In the genomic region with DNA sequence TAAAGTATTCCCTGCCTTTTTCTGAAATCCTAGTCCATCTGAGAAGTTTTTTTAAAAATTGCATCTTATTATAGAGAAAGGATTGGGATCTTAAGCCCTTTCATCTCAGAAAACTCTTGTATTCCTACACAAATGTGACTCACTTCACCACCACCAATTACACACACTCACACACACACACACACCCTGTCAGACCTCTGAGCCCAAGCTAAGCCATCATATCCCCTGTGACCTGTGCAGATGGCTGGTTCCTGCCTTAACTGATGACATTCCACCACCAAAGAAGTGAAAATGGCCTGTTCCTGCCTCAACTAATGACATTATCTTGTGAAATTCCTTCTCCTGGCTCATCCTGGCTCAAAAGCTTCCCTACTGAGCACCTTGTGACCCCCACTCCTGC, we compare ENCODE assay signal across 14 cellular contexts.
DNase-seq lines count a peak whose midpoint lies in the region; ATAC-seq and TF ChIP-seq lines count a peak whose summit lies in the region.
"Had no signal": no experiment of that assay in that cellular context is flagged by ENCODE, and none has a peak within 500 bp of the region (broad histone marks: within the 10 kb centered on the region; RNA-seq: fewer than 3 reads in every experiment).

No MANE protein-coding gene starts in this region.

- H3F3A ChIP-seq in GM23338 (replicated peaks; ENCODE audit: low read depth): no peaks in the 10 kb centered on the region

- H3K36me3 ChIP-seq in GM23338 (ENCODE audit: insufficient read depth): no peaks in the 10 kb centered on the region
- H3K36me3 ChIP-seq in trophoblast cell (ENCODE audit: control insufficient read depth in 1 of 2, insufficient read depth in 2 of 2, low read length in 2 of 2): no peaks in the 10 kb centered on the region
- no peaks in the 10 kb centered on the region for H3K36me3 ChIP-seq in H7 (replicated peaks; ENCODE audit: control insufficient read depth, insufficient read depth, low read length)

- H3K4me3 Mint-ChIP-seq in GM23338: no peak overlapping the region
- H3K4me3 Mint-ChIP-seq: B cell; CD8-positive, alpha-beta T cell had no signal

- peaks cover 6% of the 10 kb centered on the region for H3K4me1 Mint-ChIP-seq in GM23338
- H3K4me1 Mint-ChIP-seq: B cell had no signal

- no peak overlapping the region for H2AK5ac ChIP-seq in trophoblast cell (ENCODE audit: low read length)

- peak overlapping the region; percentile 50 for H4K8ac ChIP-seq in trophoblast cell (ENCODE audit: low read depth, low read length)

- no peak overlapping the region for H2BK12ac ChIP-seq in trophoblast cell (ENCODE audit: low read length)

- H3K79me2 ChIP-seq in GM23338 (replicated peaks; ENCODE audit: insufficient read depth) (no peaks in the 10 kb centered on the region), trophoblast cell (ENCODE audit: control insufficient read depth, insufficient read depth, low read length, poor library complexity) (no peaks in the 10 kb centered on the region)

- H3K9me3 ChIP-seq in trophoblast cell (ENCODE audit: insufficient read depth, low read depth, low read length): no peaks in the 10 kb centered on the region

- TF ChIP-seq CTCF in GM23338 (conservative IDR thresholded peaks at IDR 0.05; ENCODE audit: low read depth in 2 of 2): no peak
- no peak for TF ChIP-seq CTCF in fibroblast of mammary gland (conservative IDR thresholded peaks at IDR 0.05; ENCODE audit: control insufficient read depth, insufficient read depth, low read depth, low read length)

- no peaks in the 10 kb centered on the region for H3K79me1 ChIP-seq in trophoblast cell (ENCODE audit: low read length)

- no peak overlapping the region for H3K23ac ChIP-seq in trophoblast cell (ENCODE audit: low read length)

- H3K18ac ChIP-seq in trophoblast cell (ENCODE audit: low read length): no peak overlapping the region

- H2BK5ac ChIP-seq in trophoblast cell (ENCODE audit: low read depth, low read length, poor library complexity): peak overlapping the region; percentile 59

- H3K4me1 ChIP-seq in GM23338 (ENCODE audit: insufficient read depth): no peaks in the 10 kb centered on the region
- H3K4me1 ChIP-seq in trophoblast cell (ENCODE audit: control insufficient read depth in 1 of 2, insufficient read depth in 2 of 2, low read length in 2 of 2): peaks cover 0 to 6% of the 10 kb centered on the region in 2 experiments

- no peak overlapping the region for H4K12ac ChIP-seq in trophoblast cell (ENCODE audit: low read depth, low read length)

- H4K91ac ChIP-seq in trophoblast cell (ENCODE audit: low read depth, low read length): no peak overlapping the region

- H3K9ac ChIP-seq in trophoblast cell (ENCODE audit: low read length): no peak overlapping the region
- H3K9ac ChIP-seq: KMS-11 had no signal

- no peak for ATAC-seq in GM23338
- ATAC-seq: CD8-positive, alpha-beta T cell had no signal

- H2BK120ac ChIP-seq in trophoblast cell (ENCODE audit: insufficient read depth, low read length, poor library complexity): no peak overlapping the region

- H2AFZ ChIP-seq in GM23338: peak overlapping the region; percentile 74; the same call in 1 of the 2 replicates
- no peak overlapping the region for H2AFZ ChIP-seq in trophoblast cell (ENCODE audit: insufficient read depth, low read length, poor library complexity)

- no peak overlapping the region for H3K4me3 ChIP-seq in GM23338
- H3K4me3 ChIP-seq in fibroblast of mammary gland (ENCODE audit: control insufficient read depth, low read depth, low read length): no peak overlapping the region
- no peak overlapping the region for H3K4me3 ChIP-seq in trophoblast cell (ENCODE audit: low read depth, low read length)
- no peak overlapping the region for H3K4me3 ChIP-seq in H7 (ENCODE audit: insufficient read depth, low read depth, low read length)

- H3K36me3 Mint-ChIP-seq in GM23338 (ENCODE audit: low read depth): peaks cover 3% of the 10 kb centered on the region; the same call in 1 of the 3 replicates
- H3K36me3 Mint-ChIP-seq: CD8-positive, alpha-beta T cell had no signal

- H3K27ac ChIP-seq in GM23338 (ENCODE audit: low read depth) (no peak overlapping the region), trophoblast cell (ENCODE audit: low read depth, low read length) (no peak overlapping the region)
- H3K27ac ChIP-seq: KMS-11 had no signal

- H4K20me1 ChIP-seq in GM23338 (replicated peaks; ENCODE audit: insufficient read depth): no peaks in the 10 kb centered on the region

- H3K27me3 ChIP-seq in GM23338 (ENCODE audit: insufficient read depth) (no peaks in the 10 kb centered on the region), trophoblast cell (ENCODE audit: insufficient read depth, low read length) (no peaks in the 10 kb centered on the region), H7 (ENCODE audit: control insufficient read depth, insufficient read depth, low read length) (no peaks in the 10 kb centered on the region)

- peaks cover 6% of the 10 kb centered on the region for H3K27me3 Mint-ChIP-seq in GM23338 (ENCODE audit: insufficient read depth, low read depth, poor library complexity)
- H3K27me3 Mint-ChIP-seq: B cell had no signal

- DNase-seq in GM23338 (ENCODE audit: low spot score): no peak
- DNase-seq in NCI-H226: peak; percentile 14
- peak; percentile 2 for DNase-seq in fibroblast of mammary gland (ENCODE audit: low read depth)
- DNase-seq in trophoblast cell: no peak
- DNase-seq in DMS79 treated with DMSO at 0.1 percent for 48 hours (lab: John Stamatoyannopoulos, UW): no peak
- DNase-seq in KG1 (lab: John Stamatoyannopoulos, UW): no peak
- DNase-seq in H7: no peak
- DNase-seq: CD8-positive, alpha-beta T cell; MM.1S; NCI-H1105 treated with DMSO at 0.1 percent for 48 hours; NCI-H187; SHP77 treated with DMSO at 0.1 percent for 48 hours had no signal

- no peak overlapping the region for H3K14ac ChIP-seq in trophoblast cell (ENCODE audit: low read length)

- H3K4me2 ChIP-seq in GM23338: no peak overlapping the region
- H3K4me2 ChIP-seq in trophoblast cell (ENCODE audit: low read length): no peak overlapping the region
- H3K4me2 ChIP-seq: KMS-11 had no signal

- peak overlapping the region; percentile 4; the same call in 1 of the 2 replicates for H3K27ac Mint-ChIP-seq in GM23338
- H3K27ac Mint-ChIP-seq: B cell; CD8-positive, alpha-beta T cell had no signal

- H3K9me3 Mint-ChIP-seq in GM23338: peaks cover 5% of the 10 kb centered on the region; the same call in 2 of the 3 replicates

- H3K9me2 ChIP-seq in GM23338 (ENCODE audit: insufficient read depth): no peaks in the 10 kb centered on the region; the same call in 1 of the 2 replicates

- H3K4ac ChIP-seq in trophoblast cell (ENCODE audit: low read depth, low read length): no peak overlapping the region

TF ChIP-seq in GM23338, 12 proteins besides CTCF, POLR2A, EP300 and RAD21:
- TF ChIP-seq NANOG (IDR thresholded peaks at IDR 0.05; ENCODE audit: borderline replicate concordance): no peak
- no peak for TF ChIP-seq JUNB (IDR thresholded peaks at IDR 0.05; ENCODE audit: unreplicated experiment)
- TF ChIP-seq EZH2phosphoT487 (IDR thresholded peaks at IDR 0.05; ENCODE audit: unreplicated experiment): no peak
- no peak for TF ChIP-seq ZNF114 (CRISPR knock-in tag; IDR thresholded peaks at IDR 0.05)
- TF ChIP-seq ZNF331 (CRISPR knock-in tag; IDR thresholded peaks at IDR 0.05; ENCODE audit: low read depth): no peak

Comparison
In these comparisons a context has a peak if more than half of its experiments do, and no peak if none do; other contexts are left out.
1. DNase-seq: peak in NCI-H226 (single experiment) and fibroblast of mammary gland (single experiment); none in GM23338 (single experiment), trophoblast cell (0 of 2), DMS79 treated with DMSO at 0.1 percent for 48 hours (single experiment), KG1 (single experiment) and H7 (single experiment).